Comparison of ENCODE assay signal across 16 cellular contexts in genomic region chr7:28745351-28745750, GRCh38.
"Had no signal": no experiment of that assay in that cellular context is flagged by ENCODE, and none has a peak within 500 bp of the region (broad histone marks: within the 10 kb centered on the region; RNA-seq: fewer than 3 reads in every experiment).

No MANE protein-coding gene starts in this region.

- ATAC-seq: activated CD8-positive, alpha-beta T cell treated with anti-CD3 and anti-CD28 coated beads, Interleukin-2, amount 10 ng/mL, durations not matched to agents 7 days and 5 days; activated naive CD4-positive, alpha-beta T cell treated with anti-CD3 and anti-CD28 coated beads, Interleukin-2, amount 50 U/mL, for 72 hours; gastroesophageal sphincter; stimulated activated naive B cell treated with anti-CD40 and anti-IgM and Interleukin-4, amounts not matched to agents 10 μg/mL and 1 μg/mL and 100 μg/mL, for 72 hours had no signal

- DNase-seq: activated CD4-positive, alpha-beta T cell treated with anti-CD3 and anti-CD28 coated beads, Interleukin-2, amount 10 ng/mL, durations not matched to agents 24 days and 14 days; activated CD4-positive, CD25-positive, alpha-beta regulatory T cell; activated CD8-positive, alpha-beta memory T cell treated with anti-CD3 and anti-CD28 coated beads, Interleukin-2, amount 50 U/mL, for 4 hours; activated CD8-positive, alpha-beta T cell treated with anti-CD3 and anti-CD28 coated beads, Interleukin-2, amount 10 ng/mL, durations not matched to agents 7 days and 5 days; activated effector memory CD4-positive, alpha-beta T cell treated with anti-CD3 and anti-CD28 coated beads, Interleukin-2, amount 50 U/mL, for 16 hours; activated T-cell treated with anti-CD3 and anti-CD28 coated beads, Interleukin-2, amount 50 U/mL, for 48 hours; brain microvascular endothelial cell; endodermal cell; erythroblast; left lung; nephron progenitor cell; stimulated activated CD4-positive, alpha-beta T cell treated with anti-CD3 and anti-CD28 coated beads, Interleukin-12 subunit alpha, Interleukin-12 subunit beta, amount 100 ng/mL, for 4 hours; stimulated activated naive B cell treated with anti-CD40 and anti-IgM and Interleukin-4, amounts not matched to agents 10 μg/mL and 1 μg/mL and 100 μg/mL, for 72 hours; trophoblast cell had no signal

- H3K27me3 ChIP-seq: brain microvascular endothelial cell, gastroesophageal sphincter, left lung had no signal

- H3K4me3 ChIP-seq: gastroesophageal sphincter, left lung had no signal

- H3K9me3 ChIP-seq: gastroesophageal sphincter, left lung had no signal

- H3K27ac ChIP-seq: brain microvascular endothelial cell, gastroesophageal sphincter, left lung had no signal

- H3K36me3 ChIP-seq: brain microvascular endothelial cell, gastroesophageal sphincter, left lung had no signal
